ENCODE assay signal across 15 cellular contexts in the genomic region with DNA sequence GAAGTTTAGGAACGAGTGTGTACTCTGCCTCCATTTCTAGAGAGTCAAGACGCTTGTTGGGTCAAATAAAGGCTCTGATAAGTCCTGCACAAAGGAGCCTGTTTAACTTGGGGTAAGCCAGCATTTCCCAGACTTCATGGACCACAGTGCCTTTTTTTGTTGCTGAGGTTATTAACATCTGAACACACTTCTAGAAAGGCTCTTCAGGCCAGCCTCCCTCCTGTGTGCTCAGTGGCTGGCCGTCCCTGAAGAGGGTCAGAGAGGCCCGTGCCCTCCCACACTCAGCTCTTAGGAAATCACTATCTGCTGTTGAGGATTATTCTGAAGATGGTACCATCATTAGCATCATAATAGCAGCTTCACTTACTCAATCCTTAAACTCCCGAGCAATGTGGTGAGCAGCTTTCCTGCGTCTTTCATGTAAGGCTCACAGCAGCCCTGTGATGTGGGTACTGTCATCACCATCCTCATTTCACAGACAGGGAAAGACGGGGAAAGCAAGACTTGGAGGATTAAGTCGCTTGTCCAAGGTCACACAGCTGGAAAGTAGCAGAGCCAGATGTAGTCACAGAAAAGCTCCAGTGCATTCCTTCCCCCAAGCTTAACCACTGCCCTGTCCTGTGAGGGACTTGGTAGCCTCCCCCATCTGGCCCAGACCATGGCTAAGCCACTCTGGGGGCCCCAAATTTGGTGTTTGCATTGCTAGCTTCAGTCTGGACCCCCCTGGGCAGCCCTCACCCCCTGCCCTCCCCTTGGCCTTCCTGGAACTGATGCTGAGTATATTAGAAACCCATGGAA.
DNase-seq lines count a peak whose midpoint lies in the region; ATAC-seq and TF ChIP-seq lines count a peak whose summit lies in the region.
"Had no signal": no experiment of that assay in that cellular context is flagged by ENCODE, and none has a peak within 500 bp of the region (broad histone marks: within the 10 kb centered on the region; RNA-seq: fewer than 3 reads in every experiment).

No MANE protein-coding gene starts in this region.

- H3K4me1 ChIP-seq in NT2/D1 (ENCODE audit: insufficient read depth, insufficient read length), result peaks cover 36% of the 10 kb centered on the region

- H3K27me3 Mint-ChIP-seq in nephron progenitor cell (ENCODE audit: low read depth, poor library complexity), result peaks cover 6% of the 10 kb centered on the region

- H3K9me3 ChIP-seq in NT2/D1 (ENCODE audit: insufficient read depth, low read length), result no peaks in the 10 kb centered on the region
- H3K9me3 ChIP-seq: vagina had no signal

- H3K4me3 ChIP-seq in NT2/D1 (ENCODE audit: insufficient read length, low read depth), result no peak overlapping the region
- H3K4me3 ChIP-seq: vagina had no signal

- peak overlapping the region; percentile 66 for H3K9ac ChIP-seq in NT2/D1 (ENCODE audit: insufficient read length, low read depth)

- DNase-seq in AG08395 (ENCODE audit: low spot score) (peak; percentile 47), NT2/D1 (ENCODE audit: low read depth, low spot score) (peak; percentile 97), left cardiac atrium (peak; percentile 15), nephron progenitor cell (no peak), NCI-H128 (lab: John Stamatoyannopoulos, UW; ENCODE audit: unreplicated experiment) (no peak), cerebellar cortex (ENCODE audit: low spot score) (no peak), hepatic stellate cell (ENCODE audit: low spot score) (no peak), germinal center (ENCODE audit: low spot score) (no peak)
- DNase-seq: activated CD8-positive, alpha-beta T cell treated with anti-CD3 and anti-CD28 coated beads, Interleukin-2, amount 10 ng/mL, durations not matched to agents 7 days and 5 days; effector memory CD4-positive, alpha-beta T cell; MV-4-11; NCI-H2171 treated with DMSO at 0.1 percent for 48 hours; stimulated activated naive B cell treated with anti-CD40 and anti-IgM and Interleukin-4, amounts not matched to agents 10 μg/mL and 1 μg/mL and 100 μg/mL, for 72 hours had no signal

- H3K36me3 ChIP-seq in NT2/D1 (ENCODE audit: insufficient read depth, insufficient read length, low read length), result peaks cover 16% of the 10 kb centered on the region
- H3K36me3 ChIP-seq: vagina had no signal

- intact Hi-C loops in left cardiac atrium (cut with DNase I), result no loop called here

- no peaks in the 10 kb centered on the region for H3K27me3 ChIP-seq in NT2/D1 (ENCODE audit: insufficient read depth, insufficient read length)
- H3K27me3 ChIP-seq: vagina had no signal

- no peaks in the 10 kb centered on the region for H3K9me3 Mint-ChIP-seq in nephron progenitor cell
- H3K9me3 Mint-ChIP-seq: stimulated activated naive B cell treated with anti-CD40 and anti-IgM and Interleukin-4, amounts not matched to agents 10 μg/mL and 1 μg/mL and 100 μg/mL, for 72 hours had no signal

- peak overlapping the region; percentile 26 for H3K4me3 Mint-ChIP-seq in nephron progenitor cell
- H3K4me3 Mint-ChIP-seq: activated CD8-positive, alpha-beta T cell treated with anti-CD3 and anti-CD28 coated beads, Interleukin-2, amount 10 ng/mL, durations not matched to agents 7 days and 5 days; stimulated activated naive B cell treated with anti-CD40 and anti-IgM and Interleukin-4, amounts not matched to agents 10 μg/mL and 1 μg/mL and 100 μg/mL, for 72 hours had no signal

- H3K27ac Mint-ChIP-seq in nephron progenitor cell, result peak overlapping the region; percentile 75
- H3K27ac Mint-ChIP-seq: activated CD8-positive, alpha-beta T cell treated with anti-CD3 and anti-CD28 coated beads, Interleukin-2, amount 10 ng/mL, durations not matched to agents 7 days and 5 days; stimulated activated naive B cell treated with anti-CD40 and anti-IgM and Interleukin-4, amounts not matched to agents 10 μg/mL and 1 μg/mL and 100 μg/mL, for 72 hours had no signal

- H3K4me1 Mint-ChIP-seq in nephron progenitor cell, result peaks cover 84% of the 10 kb centered on the region

- peak; percentile 31 to 33 for ATAC-seq in left cardiac atrium
- ATAC-seq: activated CD8-positive, alpha-beta T cell treated with anti-CD3 and anti-CD28 coated beads, Interleukin-2, amount 10 ng/mL, durations not matched to agents 7 days and 5 days; left lobe of liver; stimulated activated naive B cell treated with anti-CD40 and anti-IgM and Interleukin-4, amounts not matched to agents 10 μg/mL and 1 μg/mL and 100 μg/mL, for 72 hours had no signal

- no peaks in the 10 kb centered on the region for H3K36me3 Mint-ChIP-seq in nephron progenitor cell (ENCODE audit: low read depth)
- H3K36me3 Mint-ChIP-seq: stimulated activated naive B cell treated with anti-CD40 and anti-IgM and Interleukin-4, amounts not matched to agents 10 μg/mL and 1 μg/mL and 100 μg/mL, for 72 hours had no signal

- no peak for TF ChIP-seq CTCF in nephron progenitor cell (IDR thresholded peaks at IDR 0.05)

Comparison
In these comparisons a context has a peak if more than half of its experiments do, and no peak if none do; other contexts are left out.
1. DNase-seq: peak in AG08395 (single experiment), NT2/D1 (single experiment) and left cardiac atrium (single experiment); none in nephron progenitor cell (single experiment), NCI-H128 (single experiment), cerebellar cortex (single experiment), hepatic stellate cell (single experiment) and germinal center (single experiment).